In the genomic region with DNA sequence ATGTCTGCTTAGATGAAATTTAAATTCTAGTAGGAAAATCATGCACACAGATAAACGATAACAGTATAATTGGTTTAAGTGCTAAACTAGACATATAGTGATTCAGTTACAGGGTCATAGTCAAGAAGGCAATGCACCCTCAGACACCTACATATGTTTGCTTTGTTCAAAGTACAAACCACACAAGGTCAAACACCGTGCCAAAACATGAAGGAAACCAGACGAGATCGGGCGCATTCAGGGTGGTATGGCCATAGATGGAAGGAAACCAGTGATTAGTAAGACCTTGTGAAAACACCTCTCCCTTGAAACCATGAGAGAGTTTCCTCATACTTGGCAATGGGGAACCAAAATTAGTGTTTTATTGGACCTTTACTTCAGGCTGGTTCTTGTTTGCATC, we compare ENCODE assay signal across 27 cellular contexts.
DNase-seq lines count a peak whose midpoint lies in the region; ATAC-seq, FAIRE-seq and TF ChIP-seq lines count a peak whose summit lies in the region.
"Had no signal": no experiment of that assay in that cellular context is flagged by ENCODE, and none has a peak within 500 bp of the region (broad histone marks: within the 10 kb centered on the region; RNA-seq: fewer than 3 reads in every experiment).

No MANE protein-coding gene starts in this region.

- no TSS peak for BruUV-seq in HepG2 (replicated peaks; lab: Mats Ljungman, UMichigan)

- H3K4me1 ChIP-seq in HepG2 (ENCODE audit: insufficient read depth, low read length) (peaks cover 13% of the 10 kb centered on the region), right lobe of liver (no peaks in the 10 kb centered on the region), colonic mucosa (no peaks in the 10 kb centered on the region), SK-N-SH (ENCODE audit: control insufficient read depth in 1 of 2, insufficient read depth in 2 of 2, low read depth in 1 of 2, low read length in 1 of 2) (no peaks in the 10 kb centered on the region; a peak in 1 of 4 replicates)
- H3K4me1 ChIP-seq: BLaER1, HAP-1, SJSA1 had no signal

- TF ChIP-seq POLR2A in HepG2 (IDR thresholded peaks at IDR 0.05; ENCODE audit: insufficient read depth in 1 of 2, low read depth in 2 of 2, low read length in 2 of 2): no peak
- no peak for TF ChIP-seq POLR2A in right lobe of liver (IDR thresholded peaks at IDR 0.05)

- 0% methylated on average over 5 of the region's 5 CpGs for WGBS in HepG2 (ENCODE audit: low lambda C conversion rate)
- WGBS in right lobe of liver (ENCODE audit: insufficient coverage, low coverage, low lambda C conversion rate, missing lambda C conversion rate): 26% methylated on average over 5 of the region's 5 CpGs
- WGBS in SK-N-SH (ENCODE audit: low lambda C conversion rate): 69% methylated on average over 5 of the region's 5 CpGs

- H4K20me1 ChIP-seq in HepG2 (ENCODE audit: insufficient read depth, low read length) (no peaks in the 10 kb centered on the region), SK-N-SH (ENCODE audit: insufficient read depth) (no peaks in the 10 kb centered on the region)
- H4K20me1 ChIP-seq: BLaER1 had no signal

- POLR2A ChIA-PET in HepG2 (lab: Yijun Ruan, JAX): no interaction called here
- POLR2A ChIA-PET in SK-N-SH (lab: Yijun Ruan, JAX): no interaction called here

- DNase-seq in HepG2 (ENCODE audit: low spot score) (peak; percentile 30), right lobe of liver (no peak), colonic mucosa (peak; percentile 32), left colon (no peak), SK-N-SH (no peak), NCI-H1694 (lab: John Stamatoyannopoulos, UW) (no peak)
- DNase-seq: CD4-positive, CD25-positive, alpha-beta regulatory T cell; GM23248; HFFc6; IMR-90; NCI-H1092; NCI-H1436; NCI-H187 treated with DMSO at 0.1 percent for 48 hours; NCI-H2107; NCI-H524; NCI-H774; NK-92 treated with Interleukin-12 subunit alpha and Interleukin-12 subunit beta, amount 100 ng/mL, for 24 hours; PC-9; Right ventricle myocardium superior had no signal

- intact Hi-C loops in HepG2 (cut with micrococcal nuclease; ENCODE audit: unreplicated experiment) (no loop called here), right lobe of liver (cut with DNase I) (no loop called here), colonic mucosa (cut with DNase I) (no loop called here), left colon (cut with DNase I, micrococcal nuclease) (no loop called here)

- ATAC-seq in HepG2: peak; percentile 75
- no peak for ATAC-seq in right lobe of liver
- ATAC-seq in left colon: peak; percentile 44
- no peak for ATAC-seq in HG02763 (IDR thresholded peaks at IDR 0.05; ENCODE audit: unreplicated experiment)

- TF ChIP-seq EP300 in HepG2 (IDR thresholded peaks at IDR 0.05; ENCODE audit: low read depth in 2 of 2, low read length in 2 of 2): no peak; a peak in 1 of 4 replicates
- no peak for TF ChIP-seq EP300 in HepG2 (CRISPR knock-in tag; IDR thresholded peaks at IDR 0.05; ENCODE audit: borderline replicate concordance)
- no peak for TF ChIP-seq EP300 in SK-N-SH (IDR thresholded peaks at IDR 0.05; ENCODE audit: borderline replicate concordance in 1 of 2, low read depth in 1 of 2, low read length in 1 of 2)

- H2AFZ ChIP-seq in HepG2 (ENCODE audit: low read length) (no peak overlapping the region), SK-N-SH (ENCODE audit: low read depth) (no peak overlapping the region)
- H2AFZ ChIP-seq: GM23248, PC-9 had no signal

- H3K27me3 ChIP-seq in HepG2 (ENCODE audit: control insufficient read depth in 1 of 2, insufficient read depth in 2 of 2, low read length in 2 of 2): no peaks in the 10 kb centered on the region
- no peaks in the 10 kb centered on the region for H3K27me3 ChIP-seq in right lobe of liver
- H3K27me3 ChIP-seq in colonic mucosa: no peaks in the 10 kb centered on the region
- no peaks in the 10 kb centered on the region for H3K27me3 ChIP-seq in SK-N-SH (ENCODE audit: insufficient read depth)
- H3K27me3 ChIP-seq: BLaER1, SJSA1 had no signal

- TF ChIP-seq RAD21 in HepG2 (CRISPR knock-in tag; IDR thresholded peaks at IDR 0.05): no peak
- no peak for TF ChIP-seq RAD21 in SK-N-SH (IDR thresholded peaks at IDR 0.05; ENCODE audit: low read length)

- FAIRE-seq in HepG2 (lab: Jason Lieb, UNC): peak; percentile 30
- FAIRE-seq: D721Med, G401.6, HTR-8/SVneo had no signal

- H3K27ac ChIP-seq in HepG2 (ENCODE audit: extremely low read length, insufficient read depth, low read length) (no peak overlapping the region), right lobe of liver (no peak overlapping the region), colonic mucosa (no peak overlapping the region), SK-N-SH (ENCODE audit: low read depth in 2 of 2, low read length in 1 of 2) (no peak overlapping the region)
- H3K27ac ChIP-seq: BLaER1, GM23248, KMS-11, PC-9, SJSA1 had no signal

- H3K79me2 ChIP-seq in HepG2 (ENCODE audit: insufficient read depth, low read length) (no peaks in the 10 kb centered on the region), SK-N-SH (ENCODE audit: insufficient read depth) (no peaks in the 10 kb centered on the region)

- in situ Hi-C loops in HepG2 (cut with HindIII; ENCODE audit: extremely low pct_ligation_motif_present, low pct_unique_long_range_greater_than_20kb): no loop called here

- H3K4me3 ChIP-seq in HepG2 (replicated peaks in 1 of 3; ENCODE audit: insufficient read depth in 1 of 3, low read depth in 2 of 3, low read length in 3 of 3) (no peak overlapping the region), right lobe of liver (no peak overlapping the region), colonic mucosa (no peak overlapping the region), SK-N-SH (ENCODE audit: low read depth in 2 of 2, low read length in 1 of 2) (no peak overlapping the region)
- H3K4me3 ChIP-seq: BLaER1, GM23248, HAP-1, PC-9, SJSA1 had no signal

- no peaks in the 10 kb centered on the region for H3F3A ChIP-seq in SK-N-SH (replicated peaks; ENCODE audit: insufficient read depth)

- H3K9me3 ChIP-seq in HepG2 (ENCODE audit: low read length): no peaks in the 10 kb centered on the region
- H3K9me3 ChIP-seq in right lobe of liver: no peaks in the 10 kb centered on the region
- H3K9me3 ChIP-seq in colonic mucosa: no peaks in the 10 kb centered on the region
- H3K9me3 ChIP-seq in SK-N-SH: no peaks in the 10 kb centered on the region
- H3K9me3 ChIP-seq: BLaER1, HAP-1 had no signal

- no peaks in the 10 kb centered on the region for H3K36me3 ChIP-seq in HepG2 (replicated peaks in 1 of 2; ENCODE audit: control insufficient read depth in 1 of 2, insufficient read depth in 2 of 2, low read length in 2 of 2)
- no peaks in the 10 kb centered on the region for H3K36me3 ChIP-seq in right lobe of liver
- no peaks in the 10 kb centered on the region for H3K36me3 ChIP-seq in colonic mucosa
- no peaks in the 10 kb centered on the region for H3K36me3 ChIP-seq in SK-N-SH (replicated peaks in 1 of 2; ENCODE audit: control insufficient read depth in 1 of 2, insufficient read depth in 2 of 2, low read length in 1 of 2)
- H3K36me3 ChIP-seq: BLaER1, HAP-1, SJSA1 had no signal

- CTCF ChIA-PET in HepG2 (lab: Yijun Ruan, JAX; ENCODE audit: low intra/inter-chr PET ratio, low total read pairs) (no interaction called here), SK-N-SH (lab: Yijun Ruan, JAX) (interaction anchor here (0.8 kb wide), 1 partner anchor 55 kb away, joined by 3 read pairs; no protein-coding TSS in a partner anchor)

- H3K9me2 ChIP-seq in SK-N-SH: no peaks in the 10 kb centered on the region

- H3K4me2 ChIP-seq in HepG2 (ENCODE audit: low read depth, low read length) (peak overlapping the region; percentile 0; the same call in 1 of the 2 replicates), SK-N-SH (no peak overlapping the region)
- H3K4me2 ChIP-seq: BLaER1, KMS-11, PC-9 had no signal

- H3K9ac ChIP-seq in HepG2 (ENCODE audit: insufficient read depth, low read depth, low read length) (no peak overlapping the region), colonic mucosa (ENCODE audit: low read depth in 2 of 2, low read length in 2 of 2) (no peak overlapping the region), SK-N-SH (no peak overlapping the region)
- H3K9ac ChIP-seq: BLaER1, GM23248, KMS-11 had no signal

- TF ChIP-seq CTCF in HepG2 (CRISPR knock-in tag; IDR thresholded peaks at IDR 0.05) (no peak), right lobe of liver (IDR thresholded peaks at IDR 0.05) (no peak), colonic mucosa (IDR thresholded peaks at IDR 0.05) (no peak), SK-N-SH (IDR thresholded peaks at IDR 0.05) (no peak)

TF ChIP-seq in HepG2, 621 proteins besides CTCF, POLR2A, EP300 and RAD21 (continues in another document):
- TF ChIP-seq GTF3A (CRISPR knock-in tag; conservative IDR thresholded peaks at IDR 0.05): no peak

TF ChIP-seq in SK-N-SH, 30 proteins besides CTCF, POLR2A, EP300 and RAD21:
- TF ChIP-seq JUND (IDR thresholded peaks at IDR 0.05): no peak

Comparison
In these comparisons a context has a peak if more than half of its experiments do, and no peak if none do; other contexts are left out.
1. ATAC-seq: peak in HepG2 (single experiment) and left colon (single experiment); none in right lobe of liver (0 of 4) and HG02763 (single experiment).
2. DNase-seq: peak in HepG2 (single experiment) and colonic mucosa (single experiment); none in right lobe of liver (0 of 3), left colon (0 of 2), SK-N-SH (single experiment) and NCI-H1694 (single experiment).